In genomic region chr3:190265795-190266194, GRCh38 we compare ENCODE assay signal across 13 cellular contexts. TPM values are rescaled to one million over a fixed set of nuclear protein-coding genes. Genes with fewer than 3 reads are reported as not detected.
DNase-seq lines count a peak whose midpoint lies in the region; ATAC-seq and TF ChIP-seq lines count a peak whose summit lies in the region.
"Had no signal": no experiment of that assay in that cellular context is flagged by ENCODE, and none has a peak within 500 bp of the region (broad histone marks: within the 10 kb centered on the region; RNA-seq: fewer than 3 reads in every experiment).

No MANE protein-coding gene starts in this region.

- WGBS in prostate gland = 35% methylated on average over 3 of the region's 3 CpGs

- no peaks in the 10 kb centered on the region for H3K9me2 ChIP-seq in PC-9 (ENCODE audit: insufficient read depth)

- DNase-seq in ELR (ENCODE audit: low read depth) = peak; percentile 37
- DNase-seq in PC-9 = peak; percentile 79 to 97
- peak; percentile 4 for DNase-seq in fibroblast of gingiva (ENCODE audit: low read depth)
- DNase-seq in prostate gland (ENCODE audit: low spot score) = peak; percentile 73
- no peak for DNase-seq in naive thymus-derived CD8-positive, alpha-beta T cell
- DNase-seq in retina = no peak
- no peak for DNase-seq in posterior vena cava (ENCODE audit: low spot score)
- no peak for DNase-seq in stimulated activated naive CD8-positive, alpha-beta T cell treated with anti-CD3 and anti-CD28 coated beads, Interleukin-15, Interleukin-2, amounts not matched to agents 100 U/mL and 50 U/mL, for 24 hours
- DNase-seq: CD8-positive, alpha-beta memory T cell; head of caudate nucleus; mesendoderm; MV-4-11 had no signal

- no peaks in the 10 kb centered on the region for H3K36me3 Mint-ChIP-seq in naive thymus-derived CD8-positive, alpha-beta T cell
- H3K36me3 Mint-ChIP-seq: CD8-positive, alpha-beta memory T cell had no signal

- BruUV-seq in PC-9 (replicated peaks; lab: Mats Ljungman, UMichigan) = no TSS peak

- no peaks in the 10 kb centered on the region for H3K27me3 ChIP-seq in PC-9 (ENCODE audit: insufficient read depth, low read depth)
- no peaks in the 10 kb centered on the region for H3K27me3 ChIP-seq in prostate gland (replicated peaks; ENCODE audit: insufficient read depth)

- H3K79me2 ChIP-seq in PC-9 (ENCODE audit: low read depth) = no peaks in the 10 kb centered on the region

- POLR2A ChIA-PET in PC-9 (lab: Charles Lee; ENCODE audit: unreplicated experiment) = interaction anchor here (0.6 kb wide), 1 partner anchor 13 kb away, joined by 3 read pairs; no protein-coding TSS in a partner anchor
- POLR2A ChIA-PET in naive thymus-derived CD8-positive, alpha-beta T cell (lab: Charles Lee) = no interaction called here

- H3K4me3 Mint-ChIP-seq in naive thymus-derived CD8-positive, alpha-beta T cell = no peak overlapping the region
- H3K4me3 Mint-ChIP-seq: CD8-positive, alpha-beta memory T cell had no signal

- H3F3A ChIP-seq in PC-9 (ENCODE audit: insufficient read depth, low read depth) = peaks cover 16% of the 10 kb centered on the region; the same call in 1 of the 2 replicates

- CTCF ChIA-PET in PC-9 (lab: Charles Lee) = interaction anchor here (0.6 to 1.0 kb wide), 2 partner anchors 118 to 158 kb away, joined by 3 read pairs; no protein-coding TSS in a partner anchor

- no peak overlapping the region for H3K27ac Mint-ChIP-seq in naive thymus-derived CD8-positive, alpha-beta T cell
- H3K27ac Mint-ChIP-seq: CD8-positive, alpha-beta memory T cell had no signal

- H3K4me2 ChIP-seq in PC-9 = peak overlapping the region; percentile 39

- H3K9me3 ChIP-seq in PC-9 (ENCODE audit: insufficient read depth, low read depth) (0 out of 2 replicates have a peak, but pooled peaks cover 7% of the 10 kb centered on the region), prostate gland (no peaks in the 10 kb centered on the region)

- no peaks in the 10 kb centered on the region for H3K36me3 ChIP-seq in PC-9 (ENCODE audit: low read depth)
- H3K36me3 ChIP-seq in prostate gland = no peaks in the 10 kb centered on the region

- TF ChIP-seq POLR2A in prostate gland (IDR thresholded peaks at IDR 0.05) = no peak

- no peaks in the 10 kb centered on the region for H4K20me1 ChIP-seq in PC-9 (ENCODE audit: insufficient read depth)

- H3K27ac ChIP-seq in PC-9 (peak overlapping the region; percentile 62), prostate gland (peak overlapping the region in 1 of 2 donors; percentile 37)

- H3K4me1 ChIP-seq in PC-9 (replicated peaks; ENCODE audit: insufficient read depth) (peaks cover 22% of the 10 kb centered on the region), prostate gland (replicated peaks) (no peaks in the 10 kb centered on the region)

- H2AFZ ChIP-seq in PC-9 = peak overlapping the region; percentile 21; the same call in 1 of the 2 replicates

- no peaks in the 10 kb centered on the region for H3K4me1 Mint-ChIP-seq in naive thymus-derived CD8-positive, alpha-beta T cell
- H3K4me1 Mint-ChIP-seq: CD8-positive, alpha-beta memory T cell had no signal

- H3K27me3 Mint-ChIP-seq in naive thymus-derived CD8-positive, alpha-beta T cell = peaks cover 0 to 11% (median 5%) of the 10 kb centered on the region in 5 donors

- no peak overlapping the region for H3K4me3 ChIP-seq in PC-9
- no peak overlapping the region for H3K4me3 ChIP-seq in prostate gland
- H3K4me3 ChIP-seq: skin epidermis had no signal

- ATAC-seq in naive thymus-derived CD8-positive, alpha-beta T cell = no peak
- no peak for ATAC-seq in stimulated activated naive CD8-positive, alpha-beta T cell treated with anti-CD3 and anti-CD28 coated beads, Interleukin-15, Interleukin-2, amounts not matched to agents 100 U/mL and 50 U/mL, for 24 hours

- no peak for TF ChIP-seq CTCF in PC-9 (conservative IDR thresholded peaks at IDR 0.05)
- TF ChIP-seq CTCF in prostate gland (IDR thresholded peaks at IDR 0.05) = no peak

- intact Hi-C loops in PC-9 (cut with micrococcal nuclease; ENCODE audit: unreplicated experiment) = loop anchor here (1.0 kb wide), 3 partner anchors 33 to 55 kb away; no protein-coding TSS in a partner anchor
- intact Hi-C loops in prostate gland (cut with DNase I) = no loop called here
- intact Hi-C loops in posterior vena cava (cut with DNase I) = no loop called here

- H3K9me3 Mint-ChIP-seq in naive thymus-derived CD8-positive, alpha-beta T cell = peaks cover 0 to 4% (median 0%) of the 10 kb centered on the region in 9 donors

RNA-seq across cellular contexts. Expression of gene CLDN1, which starts 56.5 kb away (rescaled TPM):
- total RNA-seq in PC-9 (2021) = 25.9 and 27.1 TPM in 2 replicates
- total RNA-seq in prostate gland = 10 to 100 TPM in 1 of 2 donors, 1 to 10 TPM in 1; 8.8 to 52.3 TPM
- total RNA-seq in naive thymus-derived CD8-positive, alpha-beta T cell = not detected
- polyA plus RNA-seq in naive thymus-derived CD8-positive, alpha-beta T cell = not detected
- 1 to 10 TPM in 1 of 2 donors, under 1 TPM in 1; 0.46 to 1.1 TPM for total RNA-seq in posterior vena cava
- polyA plus RNA-seq: CD8-positive, alpha-beta memory T cell had no signal

Comparison
In these comparisons a context has a peak if more than half of its experiments do, and no peak if none do; other contexts are left out.
1. DNase-seq: peak in ELR (single experiment), PC-9 (2 of 2), fibroblast of gingiva (single experiment) and prostate gland (single experiment); none in naive thymus-derived CD8-positive, alpha-beta T cell (0 of 10), retina (single experiment), posterior vena cava (single experiment) and stimulated activated naive CD8-positive, alpha-beta T cell treated with anti-CD3 and anti-CD28 coated beads, Interleukin-15, Interleukin-2, amounts not matched to agents 100 U/mL and 50 U/mL, for 24 hours (single experiment).
2. RNA of gene CLDN1, which starts 56.5 kb away (total RNA-seq): 8.8 to 52.3 TPM in prostate gland and 25.9 to 27.1 TPM in PC-9; 0.46 to 1.1 TPM in posterior vena cava and not detected in naive thymus-derived CD8-positive, alpha-beta T cell; every median in the first group is over 4 times any median in the second.